Comparison of ENCODE assay signal across 1 cellular context in genomic region chr19:46494115-46494935, GRCh38.
TF ChIP-seq lines count a peak whose summit lies in the region.

No MANE protein-coding gene starts in this region.

TF ChIP-seq in HepG2, 621 proteins besides CTCF, POLR2A, EP300 and RAD21 (continued from another document):
- TF ChIP-seq, protein P1, sequence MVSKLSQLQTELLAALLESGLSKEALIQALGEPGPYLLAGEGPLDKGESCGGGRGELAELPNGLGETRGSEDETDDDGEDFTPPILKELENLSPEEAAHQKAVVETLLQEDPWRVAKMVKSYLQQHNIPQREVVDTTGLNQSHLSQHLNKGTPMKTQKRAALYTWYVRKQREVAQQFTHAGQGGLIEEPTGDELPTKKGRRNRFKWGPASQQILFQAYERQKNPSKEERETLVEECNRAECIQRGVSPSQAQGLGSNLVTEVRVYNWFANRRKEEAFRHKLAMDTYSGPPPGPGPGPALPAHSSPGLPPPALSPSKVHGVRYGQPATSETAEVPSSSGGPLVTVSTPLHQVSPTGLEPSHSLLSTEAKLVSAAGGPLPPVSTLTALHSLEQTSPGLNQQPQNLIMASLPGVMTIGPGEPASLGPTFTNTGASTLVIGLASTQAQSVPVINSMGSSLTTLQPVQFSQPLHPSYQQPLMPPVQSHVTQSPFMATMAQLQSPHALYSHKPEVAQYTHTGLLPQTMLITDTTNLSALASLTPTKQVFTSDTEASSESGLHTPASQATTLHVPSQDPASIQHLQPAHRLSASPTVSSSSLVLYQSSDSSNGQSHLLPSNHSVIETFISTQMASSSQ (IDR thresholded peaks at IDR 0.05; ENCODE audit: low read depth): no peak
- TF ChIP-seq, protein P1 (CRISPR knock-in tag; IDR thresholded peaks at IDR 0.05; ENCODE audit: borderline replicate concordance): no peak
- TF ChIP-seq JUNB (CRISPR knock-in tag; IDR thresholded peaks at IDR 0.05; ENCODE audit: borderline replicate concordance): no peak
- TF ChIP-seq MEIS1 (CRISPR knock-in tag; IDR thresholded peaks at IDR 0.05; ENCODE audit: borderline replicate concordance): no peak
- no peak for TF ChIP-seq ZNF737 (CRISPR knock-in tag; IDR thresholded peaks at IDR 0.05; ENCODE audit: borderline replicate concordance)
- no peak for TF ChIP-seq TIGD3 (CRISPR knock-in tag; IDR thresholded peaks at IDR 0.05; ENCODE audit: borderline replicate concordance)
- TF ChIP-seq PRPF4 (IDR thresholded peaks at IDR 0.05; ENCODE audit: low read depth, low read length, poor library complexity, severe bottlenecking): no peak
